Comparison of ENCODE assay signal across 8 cellular contexts in the genomic region with DNA sequence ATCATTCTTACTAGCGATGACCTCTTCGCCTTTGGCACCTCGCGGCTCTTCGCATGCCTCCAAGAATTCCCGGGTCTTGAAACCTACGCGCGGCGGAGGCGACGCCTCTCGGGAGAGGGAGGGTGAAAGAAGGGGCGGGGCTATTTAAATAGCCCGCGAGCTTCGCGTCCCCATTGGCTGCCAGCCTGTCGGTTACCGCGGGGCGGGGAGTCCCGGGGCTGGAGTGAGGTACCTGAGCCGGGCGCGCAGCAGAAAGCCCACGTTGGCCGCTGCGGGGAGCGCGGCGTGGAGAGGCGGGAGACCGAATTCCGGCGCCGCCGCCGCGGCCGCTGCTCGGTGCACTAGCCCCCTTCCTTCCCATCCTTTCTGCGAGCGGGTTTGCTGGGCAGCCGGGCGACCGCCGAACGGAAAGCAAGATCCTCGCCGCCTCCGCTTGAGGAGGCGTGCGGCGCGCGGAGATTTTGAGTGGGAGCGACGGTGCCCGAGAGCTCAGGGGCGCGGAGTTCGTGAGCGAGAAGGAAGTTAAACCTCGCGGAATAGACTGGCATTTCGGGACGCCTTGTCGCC. TPM values are rescaled to one million over a fixed set of nuclear protein-coding genes. Genes with fewer than 3 reads are reported as not detected.
DNase-seq lines count a peak whose midpoint lies in the region; ATAC-seq lines count a peak whose summit lies in the region.

A gene (plus strand): TSS at position 251 of the 567 bp plus-strand sequence. CDS start 857 bp downstream, outside the sequence.

- no peaks in the 10 kb centered on the region for H3K36me3 Mint-ChIP-seq in activated CD8-positive, alpha-beta memory T cell treated with anti-CD3 and anti-CD28 coated beads, Interleukin-2, amount 10 ng/mL, durations not matched to agents 7 days and 5 days

- no peaks in the 10 kb centered on the region for H3K36me3 ChIP-seq in esophagus (ENCODE audit: control insufficient read depth in 2 of 2, insufficient read depth in 2 of 2, low read length in 1 of 2)

- H3K4me3 Mint-ChIP-seq in activated CD8-positive, alpha-beta memory T cell treated with anti-CD3 and anti-CD28 coated beads, Interleukin-2, amount 10 ng/mL, durations not matched to agents 7 days and 5 days: peak within 1 kb of the TSS; percentile 65

- WGBS in esophagus, 2 donors: 1% methylated on average over 66 to 69 of the region's 69 CpGs

- DNase-seq in CD1c-positive myeloid dendritic cell (ENCODE audit: extremely low spot score) (peak; percentile 72), NCI-H526 (lab: John Stamatoyannopoulos, UW) (peak; percentile 78 to 95), middle frontal gyrus (ENCODE audit: extremely low spot score, low spot score) (peak; percentile 44)
- peak; percentile 74 for DNase-seq in activated CD8-positive, alpha-beta memory T cell treated with anti-CD3 and anti-CD28 coated beads, Interleukin-2, amount 10 ng/mL, durations not matched to agents 7 days and 5 days
- peak; percentile 9 for DNase-seq in stimulated activated CD8-positive, alpha-beta memory T cell treated with anti-CD3 and anti-CD28 coated beads, Interleukin-7, amount 100 ng/mL, for 24 hours (ENCODE audit: low read depth)

- peak; percentile 75 for ATAC-seq in GM19351 (IDR thresholded peaks at IDR 0.05; ENCODE audit: unreplicated experiment)
- ATAC-seq in HG03439 (IDR thresholded peaks at IDR 0.05; ENCODE audit: unreplicated experiment): peak; percentile 73
- peak; percentile 87 for ATAC-seq in activated CD8-positive, alpha-beta memory T cell treated with anti-CD3 and anti-CD28 coated beads, Interleukin-2, amount 10 ng/mL, durations not matched to agents 7 days and 5 days

- H3K27ac ChIP-seq in esophagus (ENCODE audit: low read depth in 2 of 2, low read length in 1 of 2): no peak within 1 kb of the TSS

- peaks cover 0 to 24% of the 10 kb centered on the region in 2 donors for H3K27me3 ChIP-seq in esophagus (ENCODE audit: control insufficient read depth in 1 of 2, insufficient read depth in 2 of 2, low read length in 2 of 2)

- H3K27me3 Mint-ChIP-seq in activated CD8-positive, alpha-beta memory T cell treated with anti-CD3 and anti-CD28 coated beads, Interleukin-2, amount 10 ng/mL, durations not matched to agents 7 days and 5 days: peaks cover 80% of the 10 kb centered on the region

- CTCF ChIA-PET in activated CD8-positive, alpha-beta memory T cell treated with anti-CD3 and anti-CD28 coated beads, Interleukin-2, amount 10 ng/mL, durations not matched to agents 7 days and 5 days (lab: Charles Lee): interaction anchor here (1.2 to 3.6 kb wide), 2 partner anchors 19 to 493 kb away, joined by 3 to 12 read pairs; no protein-coding TSS in a partner anchor

- H3K9me3 ChIP-seq in esophagus (ENCODE audit: control insufficient read depth in 2 of 2, insufficient read depth in 1 of 2, low read depth in 1 of 2, low read length in 1 of 2): no peaks in the 10 kb centered on the region

- H3K4me1 Mint-ChIP-seq in activated CD8-positive, alpha-beta memory T cell treated with anti-CD3 and anti-CD28 coated beads, Interleukin-2, amount 10 ng/mL, durations not matched to agents 7 days and 5 days: peaks cover 13% of the 10 kb centered on the region

- peak within 1 kb of the TSS; percentile 47 to 60 for H3K4me3 ChIP-seq in esophagus (ENCODE audit: low read depth in 1 of 2, low read length in 2 of 2)

- H3K9me3 Mint-ChIP-seq in activated CD8-positive, alpha-beta memory T cell treated with anti-CD3 and anti-CD28 coated beads, Interleukin-2, amount 10 ng/mL, durations not matched to agents 7 days and 5 days (ENCODE audit: low read depth): no peaks in the 10 kb centered on the region

- peaks cover 10 to 13% of the 10 kb centered on the region in 2 donors for H3K4me1 ChIP-seq in esophagus (ENCODE audit: control insufficient read depth in 2 of 2, insufficient read depth in 2 of 2, low read length in 1 of 2)

- H3K27ac Mint-ChIP-seq in activated CD8-positive, alpha-beta memory T cell treated with anti-CD3 and anti-CD28 coated beads, Interleukin-2, amount 10 ng/mL, durations not matched to agents 7 days and 5 days: no peak within 1 kb of the TSS

RNA-seq across cellular contexts. Expression of the gene that starts here (rescaled TPM):
- not detected for total RNA-seq in activated CD8-positive, alpha-beta memory T cell treated with anti-CD3 and anti-CD28 coated beads, Interleukin-2, amount 10 ng/mL, durations not matched to agents 7 days and 5 days
- polyA plus RNA-seq in esophagus: under 1 TPM; 0.26 to 0.55 TPM

Comparison
In these comparisons a context has a peak if more than half of its experiments do, and no peak if none do; other contexts are left out.
1. Peak in DNase-seq and ATAC-seq in activated CD8-positive, alpha-beta memory T cell treated with anti-CD3 and anti-CD28 coated beads, Interleukin-2, amount 10 ng/mL, durations not matched to agents 7 days and 5 days; RNA of the gene not detected or under 1 TPM.
2. DNase-seq: peak in every context shown above with its lines; median percentile 86 in NCI-H526; 74 in activated CD8-positive, alpha-beta memory T cell treated with anti-CD3 and anti-CD28 coated beads, Interleukin-2, amount 10 ng/mL, durations not matched to agents 7 days and 5 days; 72 in CD1c-positive myeloid dendritic cell; 44 in middle frontal gyrus; 9 in stimulated activated CD8-positive, alpha-beta memory T cell treated with anti-CD3 and anti-CD28 coated beads, Interleukin-7, amount 100 ng/mL, for 24 hours.